In genomic region chr11:47941907-47942558, GRCh38 we compare ENCODE assay signal across 1 cellular context.
TF ChIP-seq lines count a peak whose summit lies in the region.

No MANE protein-coding gene starts in this region.

TF ChIP-seq in HepG2, 621 proteins besides CTCF, POLR2A, EP300 and RAD21 (continued from another document and continues in another):
- no peak for TF ChIP-seq WIZ (CRISPR knock-in tag; IDR thresholded peaks at IDR 0.05)
- TF ChIP-seq ZNF891 (CRISPR knock-in tag; IDR thresholded peaks at IDR 0.05): no peak
- TF ChIP-seq NR2F6 (IDR thresholded peaks at IDR 0.05): 0 out of 2 replicates have a peak, but pooled peaks have one; percentile 33
- peak; percentile 84 for TF ChIP-seq NR2F6 (CRISPR knock-in tag; IDR thresholded peaks at IDR 0.05)
- TF ChIP-seq THAP7 (CRISPR knock-in tag; IDR thresholded peaks at IDR 0.05): no peak
- no peak for TF ChIP-seq POLR2AphosphoS2 (IDR thresholded peaks at IDR 0.05; ENCODE audit: low read depth, low read length)
- TF ChIP-seq TFE3 (CRISPR knock-in tag; IDR thresholded peaks at IDR 0.05): peak; percentile 90
- 0 out of 2 replicates have a peak, but pooled peaks have one; percentile 41 for TF ChIP-seq ZNF75D (CRISPR knock-in tag; IDR thresholded peaks at IDR 0.05; ENCODE audit: borderline replicate concordance)
- peak; percentile 62 for TF ChIP-seq RXRB (CRISPR knock-in tag; IDR thresholded peaks at IDR 0.05; ENCODE audit: borderline replicate concordance)
- TF ChIP-seq FOXO1 (CRISPR knock-in tag; IDR thresholded peaks at IDR 0.05): peak; percentile 76
- TF ChIP-seq GMEB1 (CRISPR knock-in tag; IDR thresholded peaks at IDR 0.05; ENCODE audit: borderline replicate concordance): no peak
- 0 out of 2 replicates have a peak, but pooled peaks have one; percentile 23 for TF ChIP-seq ZNF431 (CRISPR knock-in tag; IDR thresholded peaks at IDR 0.05; ENCODE audit: borderline replicate concordance, low read depth)
- no peak for TF ChIP-seq ZBTB20 (CRISPR knock-in tag; IDR thresholded peaks at IDR 0.05; ENCODE audit: borderline replicate concordance, low read depth)
- peak; percentile 72 for TF ChIP-seq NCOA2 (CRISPR knock-in tag; IDR thresholded peaks at IDR 0.05)
- TF ChIP-seq HDAC1 (CRISPR knock-in tag; IDR thresholded peaks at IDR 0.05): peak; percentile 51; the same call in 1 of the 2 replicates
- TF ChIP-seq TRIM22 (IDR thresholded peaks at IDR 0.05): no peak
- TF ChIP-seq FOXK2 (IDR thresholded peaks at IDR 0.05): no peak
- no peak for TF ChIP-seq ZNF672 (CRISPR knock-in tag; IDR thresholded peaks at IDR 0.05)
- no peak; the same call in 1 of the 2 replicates for TF ChIP-seq HOXA3 (CRISPR knock-in tag; IDR thresholded peaks at IDR 0.05)
- peak; percentile 16; the same call in 1 of the 2 replicates for TF ChIP-seq MIXL1 (CRISPR knock-in tag; IDR thresholded peaks at IDR 0.05)
- TF ChIP-seq SP140L (CRISPR knock-in tag; IDR thresholded peaks at IDR 0.05; ENCODE audit: borderline replicate concordance): 0 out of 2 replicates have a peak, but pooled peaks have one; percentile 54
- peak; percentile 71 for TF ChIP-seq SOX5 (CRISPR knock-in tag; IDR thresholded peaks at IDR 0.05; ENCODE audit: borderline replicate concordance)
- TF ChIP-seq MIER3 (CRISPR knock-in tag; IDR thresholded peaks at IDR 0.05; ENCODE audit: borderline replicate concordance): peak; percentile 75; the same call in 1 of the 2 replicates
- peak; percentile 33; the same call in 1 of the 2 replicates for TF ChIP-seq GABPB1 (CRISPR knock-in tag; IDR thresholded peaks at IDR 0.05)
- TF ChIP-seq POGK (CRISPR knock-in tag; conservative IDR thresholded peaks at IDR 0.05): peak; percentile 52; the same call in 1 of the 2 replicates
- TF ChIP-seq GMEB2 (CRISPR knock-in tag; IDR thresholded peaks at IDR 0.05; ENCODE audit: low read depth): no peak
- peak; percentile 39; the same call in 1 of the 2 replicates for TF ChIP-seq MED1 (CRISPR knock-in tag; IDR thresholded peaks at IDR 0.05)
- no peak for TF ChIP-seq ZNF30 (CRISPR knock-in tag; IDR thresholded peaks at IDR 0.05)
- TF ChIP-seq NR2F2 (IDR thresholded peaks at IDR 0.05; ENCODE audit: borderline replicate concordance, low read depth): peak; percentile 29; the same call in 1 of the 2 replicates
- 0 out of 2 replicates have a peak, but pooled peaks have one; percentile 29 for TF ChIP-seq ZFP91 (CRISPR knock-in tag; IDR thresholded peaks at IDR 0.05; ENCODE audit: borderline replicate concordance)
- TF ChIP-seq MYPOP (CRISPR knock-in tag; IDR thresholded peaks at IDR 0.05): no peak
- TF ChIP-seq KDM6A (CRISPR knock-in tag; IDR thresholded peaks at IDR 0.05; ENCODE audit: low read depth): 0 out of 2 replicates have a peak, but pooled peaks have one; percentile 35
- TF ChIP-seq TBX3 (IDR thresholded peaks at IDR 0.05; ENCODE audit: borderline replicate concordance): peak; percentile 36; the same call in 1 of the 2 replicates
- no peak for TF ChIP-seq HNRNPK (IDR thresholded peaks at IDR 0.05; ENCODE audit: low read depth, low read length, poor library complexity, severe bottlenecking)
- TF ChIP-seq HNF1B (CRISPR knock-in tag; IDR thresholded peaks at IDR 0.05): peak; percentile 61
- TF ChIP-seq ZNF557 (CRISPR knock-in tag; IDR thresholded peaks at IDR 0.05): no peak
- TF ChIP-seq STAG1 (CRISPR knock-in tag; IDR thresholded peaks at IDR 0.05): no peak
- TF ChIP-seq PBX2 (CRISPR knock-in tag; IDR thresholded peaks at IDR 0.05): peak; percentile 67
- TF ChIP-seq AHDC1 (CRISPR knock-in tag; IDR thresholded peaks at IDR 0.05; ENCODE audit: borderline replicate concordance): 0 out of 2 replicates have a peak, but pooled peaks have one; percentile 37
